ENCODE assay signal across 8 cellular contexts in genomic region chr3:120203016-120203415, GRCh38.
A peak's percentile ranks its signal among the peaks of the same experiment; 100 is the strongest.
DNase-seq lines count a peak whose midpoint lies in the region; ATAC-seq and TF ChIP-seq lines count a peak whose summit lies in the region.

No MANE protein-coding gene starts in this region.

- intact Hi-C loops in adrenal gland (cut with DNase I) (no loop called here), uterus (cut with DNase I; ENCODE audit: low total_unique reads) (no loop called here)

- H3K9me3 ChIP-seq in adrenal gland (replicated peaks in 1 of 3) (no peaks in the 10 kb centered on the region), uterus (no peaks in the 10 kb centered on the region)

- WGBS in adrenal gland, 4 donors = 1 to 4% (median 3%) methylated on average over 2 of the region's 2 CpGs

- no peak for ATAC-seq in GM18867 (IDR thresholded peaks at IDR 0.05; ENCODE audit: unreplicated experiment)

- DNase-seq in SHP77 (lab: John Stamatoyannopoulos, UW) (peak; percentile 2 to 16), SHP77 treated with DMSO at 0.1 percent for 48 hours (lab: John Stamatoyannopoulos, UW) (no peak), adrenal gland (peak; percentile 67 to 89 (median 79)), kidney epithelial cell (ENCODE audit: low read depth) (peak; percentile 25), uterus (peak; percentile 29 to 56), hepatic stellate cell (ENCODE audit: low spot score) (no peak), KG1 (lab: John Stamatoyannopoulos, UW) (no peak)

- no peak for TF ChIP-seq CTCF in adrenal gland (IDR thresholded peaks at IDR 0.05)
- no peak for TF ChIP-seq CTCF in kidney epithelial cell (IDR thresholded peaks at IDR 0.05; ENCODE audit: insufficient read depth, low read length, poor library complexity, severe bottlenecking)
- TF ChIP-seq CTCF in uterus (IDR thresholded peaks at IDR 0.05) = no peak

- peaks cover 19 to 20% of the 10 kb centered on the region in 2 donors for H3K4me1 ChIP-seq in adrenal gland (replicated peaks in 1 of 2)
- H3K4me1 ChIP-seq in uterus = peaks cover 0 to 5% of the 10 kb centered on the region in 2 donors

- H3K4me3 ChIP-seq in adrenal gland (no peak overlapping the region), kidney epithelial cell (ENCODE audit: low read depth, low read length) (no peak overlapping the region), uterus (no peak overlapping the region)

- TF ChIP-seq POLR2A in adrenal gland (IDR thresholded peaks at IDR 0.05) = no peak
- no peak for TF ChIP-seq POLR2A in uterus (IDR thresholded peaks at IDR 0.05)

- no peaks in the 10 kb centered on the region for H3K36me3 ChIP-seq in adrenal gland (replicated peaks in 1 of 2)
- H3K36me3 ChIP-seq in kidney epithelial cell (ENCODE audit: control insufficient read depth, insufficient read depth, low read length) = no peaks in the 10 kb centered on the region
- no peaks in the 10 kb centered on the region for H3K36me3 ChIP-seq in uterus

- H3K27me3 ChIP-seq in adrenal gland (no peaks in the 10 kb centered on the region), kidney epithelial cell (ENCODE audit: control insufficient read depth, insufficient read depth, low read length) (no peaks in the 10 kb centered on the region), uterus (no peaks in the 10 kb centered on the region)

- H3K27ac ChIP-seq in adrenal gland (peak overlapping the region in 3 of 5 donors; percentile 36 to 80 (median 52)), uterus (peak overlapping the region in 1 of 2 donors; percentile 19)

Comparison
In these comparisons a context has a peak if more than half of its experiments do, and no peak if none do; other contexts are left out.
1. DNase-seq: peak in SHP77 (2 of 2), adrenal gland (7 of 7), kidney epithelial cell (single experiment) and uterus (2 of 2); none in SHP77 treated with DMSO at 0.1 percent for 48 hours (single experiment), hepatic stellate cell (single experiment) and KG1 (single experiment).